18 cellular contexts compared by ENCODE assay signal in the genomic region with DNA sequence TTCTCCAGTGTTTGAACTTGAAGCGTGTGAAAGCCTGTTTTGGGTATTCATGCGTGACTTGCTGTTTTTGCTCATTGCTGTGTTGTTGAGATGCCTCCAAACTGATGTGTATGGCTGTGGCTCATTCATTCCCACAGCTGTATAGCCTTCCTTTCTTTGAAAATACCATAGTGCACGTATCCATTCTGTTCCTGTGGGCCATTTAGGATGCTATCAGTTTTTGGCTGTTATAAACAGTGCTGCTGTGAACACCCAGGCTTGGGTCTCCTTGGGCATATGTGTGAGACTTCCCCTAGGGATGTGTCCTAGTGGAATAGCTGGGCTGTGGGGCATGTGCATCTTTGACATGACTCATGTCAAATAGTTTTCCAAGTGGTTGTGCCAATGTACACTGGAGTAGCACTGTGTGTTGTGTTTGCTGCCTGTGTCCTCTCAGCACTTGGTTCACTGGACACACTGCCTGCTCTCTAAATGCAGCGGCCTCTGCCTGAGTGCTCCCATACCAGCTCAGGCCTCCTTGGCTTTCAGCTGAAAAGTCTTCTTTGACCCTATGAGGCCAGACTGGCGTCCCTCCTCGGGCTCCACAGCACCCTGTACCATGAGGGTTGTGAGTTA.
DNase-seq lines count a peak whose midpoint lies in the region; ATAC-seq and TF ChIP-seq lines count a peak whose summit lies in the region.
"Had no signal": no experiment of that assay in that cellular context is flagged by ENCODE, and none has a peak within 500 bp of the region (broad histone marks: within the 10 kb centered on the region; RNA-seq: fewer than 3 reads in every experiment).

No MANE protein-coding gene starts in this region.

- no peak overlapping the region for H2AFZ ChIP-seq in neuronal stem cell (ENCODE audit: low read length)

- H3K4me3 ChIP-seq in esophagus muscularis mucosa: no peak overlapping the region
- H3K4me3 ChIP-seq in neuronal stem cell (ENCODE audit: low read length in 2 of 2): no peak overlapping the region
- H3K4me3 ChIP-seq: BLaER1 treated with 17β-estradiol and CSF1 and Interleukin-3, amounts not matched to agents 10 nM and 100 nM; ovary had no signal

- no peak overlapping the region for H3K18ac ChIP-seq in neuronal stem cell (ENCODE audit: low read length)

- H3K4me1 ChIP-seq in esophagus muscularis mucosa (no peaks in the 10 kb centered on the region), neuronal stem cell (ENCODE audit: control insufficient read depth in 2 of 2, insufficient read depth in 1 of 2, low read depth in 1 of 2, low read length in 2 of 2) (no peaks in the 10 kb centered on the region)

- H3K23ac ChIP-seq in neuronal stem cell (ENCODE audit: low read depth, low read length, poor library complexity): no peak overlapping the region

- H3K14ac ChIP-seq in neuronal stem cell (ENCODE audit: low read length): peak overlapping the region; percentile 78

- intact Hi-C loops in esophagus muscularis mucosa (cut with DNase I): no loop called here

- TF ChIP-seq EP300 in esophagus muscularis mucosa (IDR thresholded peaks at IDR 0.05): no peak

- H3K9ac ChIP-seq in neuronal stem cell (ENCODE audit: low read depth, low read length, poor library complexity): no peak overlapping the region
- H3K9ac ChIP-seq: BLaER1 treated with 17β-estradiol and CSF1 and Interleukin-3, amounts not matched to agents 10 nM and 100 nM had no signal

- H2BK12ac ChIP-seq in neuronal stem cell (ENCODE audit: low read length): no peak overlapping the region

- ATAC-seq in HG03025 (IDR thresholded peaks at IDR 0.05; ENCODE audit: low FRiP score, unreplicated experiment): no peak
- ATAC-seq: T-cell had no signal

- no peak overlapping the region for H3K4me2 ChIP-seq in neuronal stem cell (ENCODE audit: insufficient read depth, low read length, poor library complexity, severe bottlenecking)
- H3K4me2 ChIP-seq: BLaER1 treated with 17β-estradiol and CSF1 and Interleukin-3, amounts not matched to agents 10 nM and 100 nM had no signal

- no peak overlapping the region for H2BK15ac ChIP-seq in neuronal stem cell (ENCODE audit: low read length)

- H3K79me1 ChIP-seq in neuronal stem cell (ENCODE audit: low read depth, low read length): peaks cover 3% of the 10 kb centered on the region

- peaks cover 0 to 6% (median 0%) of the 10 kb centered on the region in 4 donors for H3K27me3 ChIP-seq in esophagus muscularis mucosa
- H3K27me3 ChIP-seq in neuronal stem cell (ENCODE audit: control insufficient read depth in 3 of 3, insufficient read depth in 3 of 3, low read depth in 1 of 3, low read length in 3 of 3): peaks cover 0 to 8% (median 2%) of the 10 kb centered on the region in 3 experiments
- H3K27me3 ChIP-seq: BLaER1 treated with 17β-estradiol and CSF1 and Interleukin-3, amounts not matched to agents 10 nM and 100 nM; ovary had no signal

- H4K91ac ChIP-seq in neuronal stem cell (ENCODE audit: low read depth, low read length, poor library complexity): no peak overlapping the region

- H3K36me3 ChIP-seq in esophagus muscularis mucosa: no peaks in the 10 kb centered on the region
- no peaks in the 10 kb centered on the region for H3K36me3 ChIP-seq in neuronal stem cell (replicated peaks in 1 of 2; ENCODE audit: control insufficient read depth in 2 of 2, insufficient read depth in 2 of 2, low read length in 2 of 2)
- H3K36me3 ChIP-seq: BLaER1 treated with 17β-estradiol and CSF1 and Interleukin-3, amounts not matched to agents 10 nM and 100 nM; ovary had no signal

- no peaks in the 10 kb centered on the region for H3K9me3 ChIP-seq in esophagus muscularis mucosa
- no peaks in the 10 kb centered on the region for H3K9me3 ChIP-seq in neuronal stem cell (replicated peaks in 1 of 2; ENCODE audit: control insufficient read depth in 2 of 2, insufficient read depth in 1 of 2, low read depth in 1 of 2, low read length in 2 of 2)
- H3K9me3 ChIP-seq: ovary had no signal

- no peak overlapping the region for H2AK5ac ChIP-seq in neuronal stem cell (ENCODE audit: low read depth, low read length)

- DNase-seq in AG20443 (ENCODE audit: low spot score): peak; percentile 67
- peak; percentile 45 for DNase-seq in M059J (ENCODE audit: low read depth)
- DNase-seq in esophagus muscularis mucosa (ENCODE audit: extremely low spot score): peak; percentile 90
- no peak for DNase-seq in neuronal stem cell (ENCODE audit: low spot score)
- DNase-seq in stimulated activated CD4-positive, alpha-beta T cell treated with anti-CD3 and anti-CD28 coated beads, Interleukin-4, amount 100 ng/mL, for 1 hour: no peak
- DNase-seq in hypothalamus (lab: John Stamatoyannopoulos, UW): no peak
- no peak for DNase-seq in middle frontal gyrus (ENCODE audit: extremely low spot score, low spot score)
- DNase-seq: activated B cell treated with CpG ODN at 0.5 μM for 24 hours; activated CD8-positive, alpha-beta memory T cell treated with anti-CD3 and anti-CD28 coated beads, Interleukin-2, amount 50 U/mL, for 48 hours; activated naive CD4-positive, alpha-beta T cell treated with anti-CD3 and anti-CD28 coated beads, Interleukin-2, amount 50 U/mL, for 16 hours; DND-41; NCI-H2029 treated with DMSO at 0.1 percent for 48 hours; NCI-H69; ovary; stimulated activated CD4-positive, alpha-beta T cell treated with anti-CD3 and anti-CD28 coated beads, Interleukin-12 subunit alpha, Interleukin-12 subunit beta, amount 100 ng/mL, for 4 hours; T-cell had no signal

- TF ChIP-seq POLR2A in esophagus muscularis mucosa (IDR thresholded peaks at IDR 0.05; ENCODE audit: low read depth): no peak

- H2BK120ac ChIP-seq in neuronal stem cell (ENCODE audit: low read depth, low read length): no peak overlapping the region

- no peak overlapping the region for H3K4ac ChIP-seq in neuronal stem cell (ENCODE audit: low read length)

- H4K8ac ChIP-seq in neuronal stem cell (ENCODE audit: low read depth, low read length): no peak overlapping the region

- 92% methylated on average over 6 of the region's 6 CpGs for WGBS in esophagus muscularis mucosa
- no CpG with 5 or more reads among the region's 6 CpGs for WGBS in neuronal stem cell (ENCODE audit: extremely low coverage in 2 of 2, insufficient read length in 2 of 2, insufficient replicate concordance in 1 of 2), 2 donors

- no peak overlapping the region for H2BK5ac ChIP-seq in neuronal stem cell (ENCODE audit: low read length)

- H3K27ac ChIP-seq in esophagus muscularis mucosa (replicated peaks in 1 of 4) (no peak overlapping the region), neuronal stem cell (replicated peaks; ENCODE audit: low read length) (no peak overlapping the region)
- H3K27ac ChIP-seq: BLaER1 treated with 17β-estradiol and CSF1 and Interleukin-3, amounts not matched to agents 10 nM and 100 nM; ovary had no signal

- TF ChIP-seq CTCF in esophagus muscularis mucosa (IDR thresholded peaks at IDR 0.05): no peak

Comparison
In these comparisons a context has a peak if more than half of its experiments do, and no peak if none do; other contexts are left out.
1. DNase-seq: peak in AG20443 (single experiment), M059J (single experiment) and esophagus muscularis mucosa (single experiment); none in neuronal stem cell (single experiment), stimulated activated CD4-positive, alpha-beta T cell treated with anti-CD3 and anti-CD28 coated beads, Interleukin-4, amount 100 ng/mL, for 1 hour (single experiment), hypothalamus (0 of 51) and middle frontal gyrus (single experiment).